Comparison of ENCODE assay signal across 7 cellular contexts in genomic region chr15:45458746-45459403, GRCh38.
A peak's percentile ranks its signal among the peaks of the same experiment; 100 is the strongest.
DNase-seq lines count a peak whose midpoint lies in the region; ATAC-seq and TF ChIP-seq lines count a peak whose summit lies in the region.

No MANE protein-coding gene starts in this region.

- TF ChIP-seq CTCF in GM12874 (IDR thresholded peaks at IDR 0.05; ENCODE audit: insufficient read depth, low read depth, low read length) (peak; percentile 77), WERI-Rb-1 (IDR thresholded peaks at IDR 0.05; ENCODE audit: low read depth, low read length) (peak; percentile 78)

- no peaks in the 10 kb centered on the region for H3K9me3 ChIP-seq in WERI-Rb-1 (ENCODE audit: severe bottlenecking)

- H3K4me3 ChIP-seq in WERI-Rb-1 (ENCODE audit: low read depth, low read length) = peak overlapping the region; percentile 48

- no peaks in the 10 kb centered on the region for H3K27me3 ChIP-seq in WERI-Rb-1 (ENCODE audit: insufficient read depth, low read depth, severe bottlenecking)

- DNase-seq in NCI-H1930 (lab: John Stamatoyannopoulos, UW) (peak; percentile 2 to 71), WERI-Rb-1 (peak; percentile 60), caudate nucleus (lab: John Stamatoyannopoulos, UW) (peak in 47 of 61 donors; percentile 8 to 77 (median 46)), kidney tubule cell (ENCODE audit: low spot score) (peak; percentile 62)
- peak; percentile 67 to 81 for DNase-seq in stimulated activated CD4-positive, alpha-beta T cell treated with anti-CD3 and anti-CD28 coated beads, Interleukin-1b, Interleukin-23, amount 100 ng/mL, for 4 hours (ENCODE audit: low read depth in 2 of 2)

- no peak for ATAC-seq in HG03342 (IDR thresholded peaks at IDR 0.05; ENCODE audit: unreplicated experiment)

- no peaks in the 10 kb centered on the region for H3K36me3 ChIP-seq in WERI-Rb-1

- H3K27ac ChIP-seq in WERI-Rb-1 = no peak overlapping the region
- H3K27ac ChIP-seq in caudate nucleus (ENCODE audit: low read depth, low read length) = peak overlapping the region; percentile 79
